Comparison of ENCODE assay signal across 25 cellular contexts in genomic region chr15:54504695-54505094, GRCh38.
A peak's percentile ranks its signal among the peaks of the same experiment; 100 is the strongest.
DNase-seq lines count a peak whose midpoint lies in the region; ATAC-seq, FAIRE-seq and TF ChIP-seq lines count a peak whose summit lies in the region.
"Had no signal": no experiment of that assay in that cellular context is flagged by ENCODE, and none has a peak within 500 bp of the region (broad histone marks: within the 10 kb centered on the region; RNA-seq: fewer than 3 reads in every experiment).

No MANE protein-coding gene starts in this region.

- WGBS in GM12878 (ENCODE audit: insufficient coverage, insufficient replicate concordance, low lambda C conversion rate, missing lambda C conversion rate), result 29% methylated on average over 1 of the region's 1 CpG

- DNase-seq in GM12878 (ENCODE audit: low read depth, low spot score), result no peak
- no peak for DNase-seq in HuH-7 (ENCODE audit: low spot score)
- DNase-seq in PC-9, result no peak
- DNase-seq: 8988T; ACHN; BE2C; C1 segment of cervical spinal cord; CD4-positive, alpha-beta memory T cell; CD4-positive, CD25-positive, alpha-beta regulatory T cell; CD8-positive, alpha-beta memory T cell; COR-L47; DMS 273 treated with DMSO at 0.1 percent for 48 hours; DMS153; DMS53; DMS79; DND-41; EL; GDM1 had no signal

- no peak overlapping the region for H3K27ac ChIP-seq in GM12878 (ENCODE audit: control insufficient read depth, insufficient read depth)
- H3K27ac ChIP-seq in neural cell (ENCODE audit: low read length), result peak overlapping the region; percentile 24
- H3K27ac ChIP-seq in PC-9, result no peak overlapping the region
- H3K27ac ChIP-seq: BLaER1 had no signal

- ATAC-seq in GM12878 (peak; percentile 67), HG02759 (IDR thresholded peaks at IDR 0.05; ENCODE audit: unreplicated experiment) (no peak)

- RAD21 ChIA-PET in GM12878 (lab: Charles Lee; ENCODE audit: unreplicated experiment), result interaction anchor here (0.6 to 10.4 kb wide), 17 partner anchors 11 to 604 kb away, joined by 3 to 145 read pairs (median 4); no protein-coding TSS in a partner anchor

- TF ChIP-seq EP300 in GM12878 (IDR thresholded peaks at IDR 0.05; ENCODE audit: borderline replicate concordance in 1 of 2, control insufficient read depth in 1 of 2, low read depth in 2 of 2, low read length in 2 of 2) (no peak), neural cell (conservative IDR thresholded peaks at IDR 0.05; ENCODE audit: poor library complexity, severe bottlenecking) (peak; percentile 92)

- no peak overlapping the region for H3K4me3 ChIP-seq in GM12878
- H3K4me3 ChIP-seq in neural cell (ENCODE audit: low read length), result no peak overlapping the region
- H3K4me3 ChIP-seq in PC-9, result no peak overlapping the region
- H3K4me3 ChIP-seq: BLaER1 had no signal

- in situ Hi-C loops in GM12878 (cut with MboI), result no loop called here

- BruUV-seq in GM12878 (replicated peaks; lab: Mats Ljungman, UMichigan), result no TSS peak
- BruUV-seq in PC-9 (replicated peaks; lab: Mats Ljungman, UMichigan), result no TSS peak

- no peak for FAIRE-seq in GM12878 (lab: Jason Lieb, UNC)
- FAIRE-seq: A204.1, GM12891, GM18507, GM19239 had no signal

- SMC1A ChIA-PET in GM12878 (lab: Charles Lee; ENCODE audit: uncharacterized antibody, unreplicated experiment), result interaction anchor here (0.6 to 5.0 kb wide), 23 partner anchors 8 to 605 kb away, joined by 3 to 51 read pairs (median 4); partner anchors contain the start of gene UNC13C

- TF ChIP-seq POLR2A in GM12878 (IDR thresholded peaks at IDR 0.05; ENCODE audit: low read depth, low read length), result no peak

- POLR2A ChIA-PET in GM12878 (lab: Charles Lee) (interaction anchor here (1.1 to 2.0 kb wide), 5 partner anchors 11 to 161 kb away, joined by 3 to 9 read pairs (median 7); no protein-coding TSS in a partner anchor), PC-9 (lab: Charles Lee; ENCODE audit: unreplicated experiment) (no interaction called here)

- TF ChIP-seq CTCF in GM12878 (IDR thresholded peaks at IDR 0.05 in 2 of 3, conservative IDR thresholded peaks at IDR 0.05 in 1 of 3; ENCODE audit: control insufficient read depth in 2 of 3, extremely low read depth in 1 of 3, insufficient read depth in 1 of 3, low read depth in 3 of 3, low read length in 3 of 3) (no peak), neural cell (IDR thresholded peaks at IDR 0.05; ENCODE audit: poor library complexity, severe bottlenecking) (no peak), PC-9 (conservative IDR thresholded peaks at IDR 0.05) (no peak)

- H3K4me1 ChIP-seq in GM12878 (ENCODE audit: control insufficient read depth, insufficient read depth, low read length), result no peaks in the 10 kb centered on the region
- H3K4me1 ChIP-seq in PC-9 (replicated peaks; ENCODE audit: insufficient read depth), result no peaks in the 10 kb centered on the region
- H3K4me1 ChIP-seq: BE2C, BLaER1 had no signal

- H4K20me1 ChIP-seq in GM12878 (ENCODE audit: control insufficient read depth, insufficient read depth) (no peaks in the 10 kb centered on the region), neural cell (ENCODE audit: insufficient read depth) (no peaks in the 10 kb centered on the region), PC-9 (ENCODE audit: insufficient read depth) (no peaks in the 10 kb centered on the region)
- H4K20me1 ChIP-seq: BLaER1 had no signal

- H3K9ac ChIP-seq in GM12878 (ENCODE audit: control insufficient read depth, insufficient read depth, low read length) (no peak overlapping the region), neural cell (ENCODE audit: low read length) (no peak overlapping the region)
- H3K9ac ChIP-seq: BLaER1 had no signal

- TF ChIP-seq RAD21 in GM12878 (IDR thresholded peaks at IDR 0.05; ENCODE audit: insufficient read depth, low read depth, low read length) (no peak), neural cell (conservative IDR thresholded peaks at IDR 0.05) (peak; percentile 12)

- H3K79me2 ChIP-seq in GM12878 (ENCODE audit: control insufficient read depth, insufficient read depth, low read length) (no peaks in the 10 kb centered on the region), neural cell (replicated peaks; ENCODE audit: insufficient read depth, low read length) (no peaks in the 10 kb centered on the region), PC-9 (ENCODE audit: low read depth) (no peaks in the 10 kb centered on the region)

- intact Hi-C loops in GM12878 (cut with micrococcal nuclease; ENCODE audit: unreplicated experiment) (loop anchor here (5.0 kb wide), 1 partner anchor 357 kb away; no protein-coding TSS in a partner anchor), PC-9 (cut with micrococcal nuclease; ENCODE audit: unreplicated experiment) (no loop called here)

- no peak overlapping the region for H3K4me2 ChIP-seq in GM12878 (ENCODE audit: control insufficient read depth, insufficient read depth)
- H3K4me2 ChIP-seq in neural cell (ENCODE audit: low read length), result no peak overlapping the region
- H3K4me2 ChIP-seq in PC-9, result no peak overlapping the region
- H3K4me2 ChIP-seq: BLaER1 had no signal

- no peak overlapping the region for H2AFZ ChIP-seq in GM12878 (ENCODE audit: control insufficient read depth, low read depth, low read length)
- H2AFZ ChIP-seq in neural cell (ENCODE audit: low read depth, low read length), result no peak overlapping the region
- no peak overlapping the region for H2AFZ ChIP-seq in PC-9

- CTCF ChIA-PET in GM12878 (lab: Yijun Ruan, JAX), result interaction anchor here (0.7 to 1.2 kb wide), 7 partner anchors 9 to 529 kb away, joined by 3 to 4 read pairs (median 3); no protein-coding TSS in a partner anchor
- CTCF ChIA-PET in PC-9 (lab: Charles Lee), result no interaction called here

- H3F3A ChIP-seq in neural cell (ENCODE audit: insufficient read depth, low read length, poor library complexity, severe bottlenecking) (peaks cover 5% of the 10 kb centered on the region), PC-9 (ENCODE audit: insufficient read depth, low read depth) (no peaks in the 10 kb centered on the region)

- H3K9me2 ChIP-seq in neural cell (ENCODE audit: insufficient read depth, low read length) (no peaks in the 10 kb centered on the region), PC-9 (ENCODE audit: insufficient read depth) (no peaks in the 10 kb centered on the region)

- H3K36me3 ChIP-seq in GM12878 (ENCODE audit: control insufficient read depth in 2 of 2, insufficient read depth in 2 of 2, low read length in 1 of 2) (no peaks in the 10 kb centered on the region), neural cell (ENCODE audit: insufficient read depth, low read length) (no peaks in the 10 kb centered on the region), PC-9 (ENCODE audit: low read depth) (no peaks in the 10 kb centered on the region)
- H3K36me3 ChIP-seq: BE2C, BLaER1 had no signal

- H3K27me3 ChIP-seq in GM12878 (replicated peaks in 1 of 2; ENCODE audit: control insufficient read depth in 2 of 2, insufficient read depth in 2 of 2, low read length in 1 of 2) (no peaks in the 10 kb centered on the region), neural cell (ENCODE audit: insufficient read depth, low read depth, low read length) (no peaks in the 10 kb centered on the region), PC-9 (ENCODE audit: insufficient read depth, low read depth) (no peaks in the 10 kb centered on the region)
- H3K27me3 ChIP-seq: BE2C, BLaER1 had no signal

- H3K9me3 ChIP-seq in GM12878 (replicated peaks; ENCODE audit: control insufficient read depth, insufficient read depth, low read length), result no peaks in the 10 kb centered on the region; the same call in 2 of the 3 replicates
- H3K9me3 ChIP-seq in neural cell (ENCODE audit: low read length), result no peaks in the 10 kb centered on the region
- H3K9me3 ChIP-seq in PC-9 (ENCODE audit: insufficient read depth, low read depth), result no peaks in the 10 kb centered on the region
- H3K9me3 ChIP-seq: BE2C, BLaER1 had no signal

TF ChIP-seq in GM12878, 131 proteins besides CTCF, POLR2A, EP300 and RAD21 (continues in another document):
- TF ChIP-seq SREBF2 (IDR thresholded peaks at IDR 0.05; ENCODE audit: low read length) (no peak), ASH2L (IDR thresholded peaks at IDR 0.05; ENCODE audit: borderline replicate concordance, low read depth) (no peak), NFYA (IDR thresholded peaks at IDR 0.05; ENCODE audit: borderline replicate concordance, low read depth, low read length) (no peak), NKRF (conservative IDR thresholded peaks at IDR 0.05) (no peak), RBBP5 (conservative IDR thresholded peaks at IDR 0.05) (no peak)

TF ChIP-seq in neural cell, 6 proteins besides CTCF, POLR2A, EP300 and RAD21:
- no peak for TF ChIP-seq EZH2 (IDR thresholded peaks at IDR 0.05; ENCODE audit: borderline replicate concordance, insufficient read depth, low read length, poor library complexity, severe bottlenecking)
- TF ChIP-seq POLR2AphosphoS5 (IDR thresholded peaks at IDR 0.05), result peak; percentile 84
- peak; percentile 55 for TF ChIP-seq REST (IDR thresholded peaks at IDR 0.05; ENCODE audit: borderline replicate concordance)
- TF ChIP-seq TAF1 (IDR thresholded peaks at IDR 0.05; ENCODE audit: low read depth), result no peak
